Comparison of ENCODE assay signal across 30 cellular contexts in the genomic region with DNA sequence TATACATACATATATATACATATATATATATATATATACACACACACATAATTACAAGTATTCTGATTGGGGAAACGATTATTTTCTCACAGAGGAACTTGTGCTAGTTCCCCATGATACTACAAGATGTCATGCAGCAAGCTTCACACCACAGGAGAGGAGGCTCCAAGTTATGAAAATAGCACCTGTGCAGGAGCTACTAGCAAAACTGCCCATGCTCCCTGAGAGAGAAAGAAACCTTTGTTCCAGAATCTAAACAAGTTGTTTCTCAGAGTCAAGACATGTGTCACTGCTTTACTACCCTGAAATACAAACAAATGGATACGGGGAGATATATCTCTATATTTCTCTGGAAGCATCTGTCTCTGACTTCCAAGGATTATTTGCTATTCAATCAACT.
"Had no signal": no experiment of that assay in that cellular context is flagged by ENCODE, and none has a peak within 500 bp of the region (broad histone marks: within the 10 kb centered on the region; RNA-seq: fewer than 3 reads in every experiment).

No MANE protein-coding gene starts in this region.

- H3K36me3 Mint-ChIP-seq: activated naive CD8-positive, alpha-beta T cell had no signal

- H3K27me3 ChIP-seq: brain microvascular endothelial cell, dorsolateral prefrontal cortex, heart left ventricle had no signal

- H3K9me3 Mint-ChIP-seq: activated B cell treated with CpG ODN at 0.5 μM for 24 hours; activated CD8-positive, alpha-beta T cell treated with anti-CD3 and anti-CD28 coated beads for 36 hours; activated T-cell treated with anti-CD3 and anti-CD28 coated beads, Interleukin-2, amount 50 U/mL, for 4 hours; activated T-helper 17 cell treated with anti-CD3 and anti-CD28 coated beads, Interleukin-2, amount 50 U/mL, for 72 hours; dendritic cell treated with granulocyte-macrophage colony-stimulating factor and Interleukin-4, amounts not matched to agents 40 ng/mL and 50 ng/mL, for 4 days had no signal

- H3K27me3 Mint-ChIP-seq: activated B cell treated with CpG ODN at 0.5 μM for 24 hours; activated naive CD8-positive, alpha-beta T cell; activated T-helper 17 cell treated with anti-CD3 and anti-CD28 coated beads, Interleukin-2, amount 50 U/mL, for 72 hours; central memory CD8-positive, alpha-beta T cell; dendritic cell treated with granulocyte-macrophage colony-stimulating factor and Interleukin-4, amounts not matched to agents 40 ng/mL and 50 ng/mL, for 4 days had no signal

- H3K36me3 ChIP-seq: brain microvascular endothelial cell, heart left ventricle, WERI-Rb-1 had no signal

- H3K9me3 ChIP-seq: heart left ventricle had no signal

- H3K4me3 Mint-ChIP-seq: activated B cell treated with CpG ODN at 0.5 μM for 24 hours; activated CD8-positive, alpha-beta T cell treated with anti-CD3 and anti-CD28 coated beads for 36 hours; activated naive CD8-positive, alpha-beta T cell; activated T-cell treated with anti-CD3 and anti-CD28 coated beads, Interleukin-2, amount 50 U/mL, for 4 hours; activated T-helper 17 cell treated with anti-CD3 and anti-CD28 coated beads, Interleukin-2, amount 50 U/mL, for 72 hours; central memory CD8-positive, alpha-beta T cell; dendritic cell treated with granulocyte-macrophage colony-stimulating factor and Interleukin-4, amounts not matched to agents 40 ng/mL and 50 ng/mL, for 4 days; endodermal cell; T-helper 2 cell treated with Interferon-gamma antibody and Interleukin-4, amounts not matched to agents 5 μg/mL and 100 μg/mL, for 36 hours had no signal

- H3K27ac ChIP-seq: brain microvascular endothelial cell, coronary artery, dorsolateral prefrontal cortex, heart left ventricle, WERI-Rb-1 had no signal

- DNase-seq: activated B cell treated with CpG ODN at 0.5 μM for 24 hours; activated CD4-positive, alpha-beta T cell treated with anti-CD3 and anti-CD28 coated beads for 48 hours; activated CD4-positive, alpha-beta T cell treated with anti-CD3 and anti-CD28 coated beads, Interleukin-2, amount 50 U/mL, for 1 hour; activated CD4-positive, alpha-beta T cell treated with anti-CD3 and anti-CD28 coated beads, Interleukin-2, amount 50 U/mL, for 48 hours; activated CD8-positive, alpha-beta memory T cell treated with anti-CD3 and anti-CD28 coated beads for 24 hours; activated CD8-positive, alpha-beta T cell treated with anti-CD3 and anti-CD28 coated beads for 36 hours; activated effector memory CD4-positive, alpha-beta T cell treated with Interleukin-2 at 50 U/mL for 16 hours; activated gamma-delta T cell treated with Interleukin-2 at 50 U/mL for 16 hours; activated naive CD4-positive, alpha-beta T cell treated with anti-CD3 and anti-CD28 coated beads, Interleukin-2, amount 50 U/mL, for 16 hours; activated naive CD4-positive, alpha-beta T cell treated with Interleukin-2 at 50 U/mL for 16 hours; activated T-cell treated with anti-CD3 and anti-CD28 coated beads, Interleukin-2, amount 50 U/mL, for 4 hours; amniotic stem cell; anterior cingulate cortex; brain microvascular endothelial cell; dorsolateral prefrontal cortex; effector memory CD4-positive, alpha-beta T cell; endodermal cell; foreskin fibroblast; glutamatergic neuron; heart left ventricle; T1000; WERI-Rb-1 had no signal

- H3K4me1 Mint-ChIP-seq: activated T-helper 17 cell treated with anti-CD3 and anti-CD28 coated beads, Interleukin-2, amount 50 U/mL, for 72 hours; central memory CD8-positive, alpha-beta T cell; endodermal cell had no signal

- H3K27ac Mint-ChIP-seq: activated B cell treated with CpG ODN at 0.5 μM for 24 hours; activated CD8-positive, alpha-beta T cell treated with anti-CD3 and anti-CD28 coated beads for 36 hours; activated naive CD8-positive, alpha-beta T cell; activated T-helper 17 cell treated with anti-CD3 and anti-CD28 coated beads, Interleukin-2, amount 50 U/mL, for 72 hours; dendritic cell treated with granulocyte-macrophage colony-stimulating factor and Interleukin-4, amounts not matched to agents 40 ng/mL and 50 ng/mL, for 4 days; endodermal cell; T-helper 2 cell treated with Interferon-gamma antibody and Interleukin-4, amounts not matched to agents 5 μg/mL and 100 μg/mL, for 36 hours had no signal

- H3K4me3 ChIP-seq: coronary artery, dorsolateral prefrontal cortex, heart left ventricle had no signal

- ATAC-seq: activated CD4-positive, CD25-positive, alpha-beta regulatory T cell treated with anti-CD3 and anti-CD28 coated beads, Interleukin-2, amount 50 U/mL, for 24 hours; activated CD8-positive, alpha-beta T cell treated with anti-CD3 and anti-CD28 coated beads for 36 hours; activated T-cell treated with anti-CD3 and anti-CD28 coated beads, Interleukin-2, amount 50 U/mL, for 4 hours; activated T-helper 17 cell treated with anti-CD3 and anti-CD28 coated beads, Interleukin-2, amount 50 U/mL, for 72 hours; esophagus mucosa; heart left ventricle had no signal
